Comparison of ENCODE assay signal across 8 cellular contexts in genomic region chr7:33040803-33041516, GRCh38. TPM values are rescaled to one million over a fixed set of nuclear protein-coding genes. Genes with fewer than 3 reads are reported as not detected.
A peak's percentile ranks its signal among the peaks of the same experiment; 100 is the strongest.
DNase-seq lines count a peak whose midpoint lies in the region; ATAC-seq and TF ChIP-seq lines count a peak whose summit lies in the region.

No MANE protein-coding gene starts in this region.

- no peaks in the 10 kb centered on the region for H3K4me1 ChIP-seq in mammary epithelial cell (ENCODE audit: insufficient read depth, low read length)
- H3K4me1 ChIP-seq in mucosa of rectum (ENCODE audit: control insufficient read depth in 2 of 2, insufficient read depth in 2 of 2, low read length in 2 of 2), result peaks cover 2 to 32% of the 10 kb centered on the region in 2 donors
- peaks cover 22% of the 10 kb centered on the region for H3K4me1 ChIP-seq in testis
- no peaks in the 10 kb centered on the region for H3K4me1 ChIP-seq in H9 (ENCODE audit: insufficient read depth, low read length)

- peaks cover 8% of the 10 kb centered on the region for H3K79me1 ChIP-seq in H9 (ENCODE audit: insufficient read depth, low read depth, low read length, poor library complexity, severe bottlenecking)

- H4K20me1 ChIP-seq in mammary epithelial cell (ENCODE audit: insufficient read depth, low read length) (no peaks in the 10 kb centered on the region), H9 (ENCODE audit: control insufficient read depth, insufficient read depth, insufficient read length) (no peaks in the 10 kb centered on the region)

- dilution Hi-C loops in mammary epithelial cell (cut with HindIII; ENCODE audit: low sequenced_read_pairs), result no loop called here

- 6% methylated on average over 9 of the region's 9 CpGs for WGBS in mammary epithelial cell (ENCODE audit: low coverage, missing lambda C conversion rate)
- 54% methylated on average over 9 of the region's 9 CpGs for WGBS in testis, 2 donors
- WGBS in H9 (ENCODE audit: extremely low coverage, insufficient read length, low lambda C conversion rate), result no CpG with 5 or more reads among the region's 9 CpGs

- BruUV-seq in mammary epithelial cell (replicated peaks; lab: Mats Ljungman, UMichigan), result TSS peak; percentile 77

- no peaks in the 10 kb centered on the region for H3K23me2 ChIP-seq in H9 (ENCODE audit: insufficient read length, low read depth, low read length, poor library complexity, severe bottlenecking)

- TF ChIP-seq CTCF in mammary epithelial cell (conservative IDR thresholded peaks at IDR 0.05 in 1 of 2, IDR thresholded peaks at IDR 0.05 in 1 of 2; ENCODE audit: extremely low read depth in 1 of 2, insufficient read depth in 1 of 2, low read depth in 1 of 2, low read length in 2 of 2) (no peak), testis (IDR thresholded peaks at IDR 0.05) (no peak), H9 (conservative IDR thresholded peaks at IDR 0.05) (no peak)

- no peak overlapping the region for H2BK20ac ChIP-seq in H9 (ENCODE audit: low read depth, low read length, poor library complexity, severe bottlenecking)

- intact Hi-C loops in mammary epithelial cell (cut with micrococcal nuclease), result loop anchor here (2.0 kb wide), 1 partner anchor 98 kb away; no protein-coding TSS in a partner anchor
- intact Hi-C loops in testis (cut with DNase I; ENCODE audit: low total_unique reads), result no loop called here

- no peak for TF ChIP-seq POLR2A in testis (IDR thresholded peaks at IDR 0.05)

- H3K27ac ChIP-seq in mammary epithelial cell (ENCODE audit: insufficient read depth, low read depth, low read length) (peak overlapping the region; percentile 89), mucosa of rectum (ENCODE audit: low read depth in 2 of 2, low read length in 2 of 2) (peak overlapping the region; percentile 62 to 65), testis (peak overlapping the region in 1 of 2 donors; percentile 81), H9 (ENCODE audit: insufficient read length, low read depth, low read length) (no peak overlapping the region)

- H3K9me3 ChIP-seq in mammary epithelial cell (replicated peaks; ENCODE audit: insufficient read depth, low read length) (no peaks in the 10 kb centered on the region), mucosa of rectum (ENCODE audit: control insufficient read depth in 2 of 2, low read length in 2 of 2) (no peaks in the 10 kb centered on the region), testis (no peaks in the 10 kb centered on the region), H9 (ENCODE audit: control insufficient read depth, low read depth, low read length) (no peaks in the 10 kb centered on the region)

- H3K27me3 Mint-ChIP-seq in H9 (ENCODE audit: low read depth), result no peaks in the 10 kb centered on the region

- no peak overlapping the region for H2BK120ac ChIP-seq in H9 (ENCODE audit: low read depth, low read length, poor library complexity, severe bottlenecking)

- H3K36me3 Mint-ChIP-seq in H9 (ENCODE audit: insufficient read depth in 1 of 3, low read depth in 3 of 3), result no peaks in the 10 kb centered on the region; a peak in 1 of 7 replicates

- no peak overlapping the region for H3K23ac ChIP-seq in H9 (ENCODE audit: insufficient read length, low read depth, low read length)

- H4K91ac ChIP-seq in H9 (ENCODE audit: insufficient read length, low read depth, low read length), result no peak overlapping the region

- H3K79me2 ChIP-seq in mammary epithelial cell (ENCODE audit: insufficient read depth, low read length) (peaks cover 81% of the 10 kb centered on the region), H9 (ENCODE audit: insufficient read depth, low read length) (no peaks in the 10 kb centered on the region; the same call in 1 of the 2 replicates)

- no peak overlapping the region for H4K8ac ChIP-seq in H9 (replicated peaks; ENCODE audit: insufficient read length, low read depth, low read length)

- peak; percentile 95 for ATAC-seq in HG03103 (IDR thresholded peaks at IDR 0.05; ENCODE audit: low read depth, unreplicated experiment)

- H2BK15ac ChIP-seq in H9 (ENCODE audit: low read depth, low read length), result no peak overlapping the region

- no peak overlapping the region for H3K27ac Mint-ChIP-seq in H9

- CTCF ChIA-PET in mammary epithelial cell (lab: Charles Lee; ENCODE audit: low non-redundant PET), result interaction anchor here (0.6 kb wide), 2 partner anchors 16 to 200 kb away, joined by 3 to 5 read pairs; no protein-coding TSS in a partner anchor

- H3K27me3 ChIP-seq in mammary epithelial cell (ENCODE audit: insufficient read depth, low read length) (no peaks in the 10 kb centered on the region), mucosa of rectum (ENCODE audit: control insufficient read depth in 2 of 2, insufficient read depth in 2 of 2, low read length in 2 of 2) (no peaks in the 10 kb centered on the region), testis (no peaks in the 10 kb centered on the region), H9 (ENCODE audit: insufficient read depth, low read length) (no peaks in the 10 kb centered on the region)

- H2AK5ac ChIP-seq in H9 (ENCODE audit: insufficient read length, low read length), result no peak overlapping the region

- peak overlapping the region; percentile 71 for H3K9ac ChIP-seq in mammary epithelial cell (ENCODE audit: insufficient read depth, low read length)
- H3K9ac ChIP-seq in mucosa of rectum (ENCODE audit: low read depth in 1 of 2, low read length in 2 of 2), result peak overlapping the region; percentile 14 to 61
- no peak overlapping the region for H3K9ac ChIP-seq in H9 (ENCODE audit: extremely low read depth, insufficient read length, low read length)

- H3T11ph ChIP-seq in H9 (ENCODE audit: low read length), result no peak overlapping the region

- H2BK5ac ChIP-seq in H9 (ENCODE audit: insufficient read length, low read length), result no peak overlapping the region

- DNase-seq in SIG-M5 treated with dmso at 0.1 percent for 504 hours (lab: John Stamatoyannopoulos, UW; ENCODE audit: unreplicated experiment) (peak; percentile 22), SIG-M5 (lab: John Stamatoyannopoulos, UW) (no peak), T-helper 1 cell (peak; percentile 26 to 82 (median 58)), mammary epithelial cell (peak; percentile 90), testis (peak; percentile 64), H9 (no peak)

- no peak overlapping the region for H2AFZ ChIP-seq in mammary epithelial cell (ENCODE audit: low read depth, low read length)
- H2AFZ ChIP-seq in H9 (ENCODE audit: low read length), result no peak overlapping the region

- H4K5ac ChIP-seq in H9 (ENCODE audit: insufficient read length, low read depth, low read length), result no peak overlapping the region

- H3K56ac ChIP-seq in H9 (ENCODE audit: insufficient read length, low read depth, low read length), result no peak overlapping the region

- H3K36me3 ChIP-seq in mammary epithelial cell (ENCODE audit: insufficient read depth, low read length) (no peaks in the 10 kb centered on the region), mucosa of rectum (ENCODE audit: control insufficient read depth in 2 of 2, insufficient read depth in 2 of 2, low read length in 2 of 2) (no peaks in the 10 kb centered on the region), testis (ENCODE audit: low read depth, missing control alignments) (no peaks in the 10 kb centered on the region)

- H3K4me2 ChIP-seq in mammary epithelial cell (ENCODE audit: insufficient read depth, low read depth, low read length) (peak overlapping the region; percentile 82), H9 (ENCODE audit: insufficient read depth, insufficient read length, low read length) (no peak overlapping the region)

- peak overlapping the region; percentile 30 to 40 (median 33) for H3K4me3 ChIP-seq in mammary epithelial cell (replicated peaks in 1 of 3; ENCODE audit: insufficient read depth in 1 of 3, low read depth in 2 of 3, low read length in 3 of 3)
- peak overlapping the region; percentile 69 to 72 for H3K4me3 ChIP-seq in mucosa of rectum (ENCODE audit: low read length in 2 of 2)
- H3K4me3 ChIP-seq in testis, result no peak overlapping the region

- H2BK12ac ChIP-seq in H9 (ENCODE audit: insufficient read length, low read depth, low read length), result no peak overlapping the region

- no peak overlapping the region for H3K4me3 Mint-ChIP-seq in H9

- no peak overlapping the region for H3K14ac ChIP-seq in H9 (ENCODE audit: insufficient read depth, low read length)

- no peaks in the 10 kb centered on the region for H3K9me3 Mint-ChIP-seq in H9

- in situ Hi-C loops in mammary epithelial cell (cut with MboI; ENCODE audit: low sequenced_read_pairs in 2 of 2), result no loop called here

- no peak overlapping the region for H3K4ac ChIP-seq in H9 (ENCODE audit: low read depth, low read length)

- H3K4me1 Mint-ChIP-seq in H9, result peaks cover 0 to 2% of the 10 kb centered on the region in 2 experiments; a peak in 1 of 4 replicates

- H3K18ac ChIP-seq in H9 (ENCODE audit: insufficient read length, low read depth, low read length), result no peak overlapping the region

RNA-seq across cellular contexts. Expression of gene NT5C3A, which starts 21.6 kb away (rescaled TPM):
- 10 to 100 TPM; 28.3 to 29.3 TPM for total RNA-seq in mammary epithelial cell
- polyA plus RNA-seq in mammary epithelial cell, result 13.7 TPM
- 6.6 TPM for polyA minus RNA-seq in mammary epithelial cell
- total RNA-seq in testis, result 10 to 100 TPM; 19.5 to 23.8 TPM
- 18.9 TPM for polyA plus RNA-seq in testis (ENCODE audit: insufficient read depth, low read depth, low replicate concordance)
- 22.1 and 22.9 TPM in 2 replicates for total RNA-seq in H9 (2021)

Comparison
In these comparisons a context has a peak if more than half of its experiments do, and no peak if none do; other contexts are left out.
1. DNase-seq: peak in SIG-M5 treated with dmso at 0.1 percent for 504 hours (single experiment), T-helper 1 cell (5 of 5), mammary epithelial cell (single experiment) and testis (single experiment); none in SIG-M5 (single experiment) and H9 (single experiment).
2. H3K4me3 ChIP-seq: peak in mammary epithelial cell (3 of 3) and mucosa of rectum (2 of 2); none in testis (0 of 2).